ENCODE assay signal across 9 cellular contexts in the genomic region with DNA sequence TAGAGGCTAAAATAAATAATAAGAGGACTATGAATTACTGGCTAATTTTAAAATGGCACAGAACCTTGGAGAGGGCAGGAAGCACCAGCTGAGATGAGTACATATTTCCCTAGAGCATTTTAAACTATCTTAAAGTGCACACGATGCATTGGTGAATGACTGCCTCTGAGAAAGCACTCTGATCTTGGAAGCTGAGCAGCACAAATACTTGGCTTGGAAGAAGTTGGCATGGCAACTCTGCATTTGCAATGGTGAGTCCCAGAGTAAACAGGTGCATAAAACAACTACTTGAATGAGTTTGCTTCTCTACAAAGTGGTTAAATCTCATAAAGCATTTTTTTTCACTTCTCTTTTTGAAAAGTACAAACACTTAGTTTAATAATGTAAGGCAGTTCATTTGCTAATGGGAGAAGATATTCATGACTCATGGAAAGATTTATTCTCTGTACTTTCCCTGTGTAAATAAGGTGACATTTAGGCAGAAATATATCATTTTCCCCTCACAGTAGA.
DNase-seq lines count a peak whose midpoint lies in the region; ATAC-seq and TF ChIP-seq lines count a peak whose summit lies in the region.
"Had no signal": no experiment of that assay in that cellular context is flagged by ENCODE, and none has a peak within 500 bp of the region (broad histone marks: within the 10 kb centered on the region; RNA-seq: fewer than 3 reads in every experiment).

No MANE protein-coding gene starts in this region.

- no peak for TF ChIP-seq POLR2A in erythroblast (IDR thresholded peaks at IDR 0.05; ENCODE audit: low read length)

- no peaks in the 10 kb centered on the region for H3K4me1 Mint-ChIP-seq in natural killer cell treated with Interleukin-12 subunit alpha and Interleukin-12 subunit beta and Interleukin-15 and Interleukin-18, amount 100 ng/mL, for 72 hours (ENCODE audit: low read depth in 2 of 2)

- peaks cover 12% of the 10 kb centered on the region for H3K9me3 Mint-ChIP-seq in natural killer cell treated with Interleukin-12 subunit alpha and Interleukin-12 subunit beta and Interleukin-15 and Interleukin-18, amount 100 ng/mL, for 72 hours
- H3K9me3 Mint-ChIP-seq: T-helper 1 cell treated with Interleukin-12 subunit alpha and Interleukin-12 subunit beta and Interleukin-4 antibody, amounts not matched to agents 30 μg/mL and 1 μg/mL, for 36 hours had no signal

- no peak overlapping the region for H3K27ac ChIP-seq in coronary artery

- ATAC-seq in GM19467 (IDR thresholded peaks at IDR 0.05; ENCODE audit: unreplicated experiment): peak; percentile 89
- ATAC-seq in HG03095 (IDR thresholded peaks at IDR 0.05; ENCODE audit: unreplicated experiment): peak; percentile 88
- no peak for ATAC-seq in natural killer cell treated with Interleukin-12 subunit alpha and Interleukin-12 subunit beta and Interleukin-15 and Interleukin-18, amount 100 ng/mL, for 72 hours

- H3K36me3 Mint-ChIP-seq in natural killer cell treated with Interleukin-12 subunit alpha and Interleukin-12 subunit beta and Interleukin-15 and Interleukin-18, amount 100 ng/mL, for 72 hours: no peaks in the 10 kb centered on the region

- H3K4me3 ChIP-seq in GM06990 (replicated peaks; ENCODE audit: low read depth, low read length): no peak overlapping the region
- no peak overlapping the region for H3K4me3 ChIP-seq in coronary artery

- TF ChIP-seq CTCF in GM06990 (IDR thresholded peaks at IDR 0.05; ENCODE audit: insufficient read depth, low read length, poor library complexity, severe bottlenecking) (no peak), coronary artery (IDR thresholded peaks at IDR 0.05) (no peak)

- no peak overlapping the region for H3K27ac Mint-ChIP-seq in natural killer cell treated with Interleukin-12 subunit alpha and Interleukin-12 subunit beta and Interleukin-15 and Interleukin-18, amount 100 ng/mL, for 72 hours
- H3K27ac Mint-ChIP-seq: T-helper 1 cell treated with Interleukin-12 subunit alpha and Interleukin-12 subunit beta and Interleukin-4 antibody, amounts not matched to agents 30 μg/mL and 1 μg/mL, for 36 hours had no signal

- no peaks in the 10 kb centered on the region for H3K36me3 ChIP-seq in GM06990 (ENCODE audit: control insufficient read depth, insufficient read depth, low read length)

- no peaks in the 10 kb centered on the region for H3K27me3 Mint-ChIP-seq in natural killer cell treated with Interleukin-12 subunit alpha and Interleukin-12 subunit beta and Interleukin-15 and Interleukin-18, amount 100 ng/mL, for 72 hours

- DNase-seq in GM06990 (ENCODE audit: extremely low read depth, insufficient read length) (peak; percentile 69), NCI-H774 (lab: John Stamatoyannopoulos, UW) (peak; percentile 79), coronary artery (ENCODE audit: low spot score) (no peak), erythroblast (lab: John Stamatoyannopoulos, UW) (no peak), inferior parietal cortex (ENCODE audit: extremely low spot score) (no peak)
- no peak for DNase-seq in natural killer cell treated with Interleukin-12 subunit alpha and Interleukin-12 subunit beta and Interleukin-15 and Interleukin-18, amount 100 ng/mL, for 72 hours (ENCODE audit: low spot score)

- H3K4me3 Mint-ChIP-seq in natural killer cell treated with Interleukin-12 subunit alpha and Interleukin-12 subunit beta and Interleukin-15 and Interleukin-18, amount 100 ng/mL, for 72 hours: no peak overlapping the region
- H3K4me3 Mint-ChIP-seq: T-helper 1 cell treated with Interleukin-12 subunit alpha and Interleukin-12 subunit beta and Interleukin-4 antibody, amounts not matched to agents 30 μg/mL and 1 μg/mL, for 36 hours had no signal

- no peaks in the 10 kb centered on the region for H3K27me3 ChIP-seq in GM06990 (replicated peaks; ENCODE audit: control insufficient read depth, insufficient read depth, low read length)

Comparison
In these comparisons a context has a peak if more than half of its experiments do, and no peak if none do; other contexts are left out.
1. DNase-seq: peak in GM06990 (single experiment) and NCI-H774 (single experiment); none in coronary artery (single experiment), erythroblast (0 of 2), natural killer cell treated with Interleukin-12 subunit alpha and Interleukin-12 subunit beta and Interleukin-15 and Interleukin-18, amount 100 ng/mL, for 72 hours (single experiment) and inferior parietal cortex (single experiment).
2. ATAC-seq: peak in GM19467 (single experiment) and HG03095 (single experiment); none in natural killer cell treated with Interleukin-12 subunit alpha and Interleukin-12 subunit beta and Interleukin-15 and Interleukin-18, amount 100 ng/mL, for 72 hours (0 of 2).